In genomic region chr3:179750720-179751328, GRCh38 we compare ENCODE assay signal across 8 cellular contexts.
DNase-seq lines count a peak whose midpoint lies in the region; ATAC-seq and TF ChIP-seq lines count a peak whose summit lies in the region.

No MANE protein-coding gene starts in this region.

- WGBS in heart right ventricle, 2 donors: 56 to 62% methylated on average over 6 of the region's 6 CpGs
- WGBS in hepatocyte (ENCODE audit: low lambda C conversion rate, missing lambda C conversion rate): 69% methylated on average over 6 of the region's 6 CpGs

- no peak overlapping the region for H3K27ac ChIP-seq in heart right ventricle
- H3K27ac ChIP-seq in hepatocyte: no peak overlapping the region

- no peak overlapping the region for H2AFZ ChIP-seq in hepatocyte

- no peak overlapping the region for H3K4me2 ChIP-seq in hepatocyte

- H3K79me2 ChIP-seq in hepatocyte: no peaks in the 10 kb centered on the region

- H3K4me1 ChIP-seq in heart right ventricle: peaks cover 0 to 1% (median 0%) of the 10 kb centered on the region in 9 donors
- H3K4me1 ChIP-seq in hepatocyte (ENCODE audit: insufficient read depth): no peaks in the 10 kb centered on the region

- no peaks in the 10 kb centered on the region for H3K9me2 ChIP-seq in hepatocyte (replicated peaks; ENCODE audit: insufficient read depth)

- H4K20me1 ChIP-seq in hepatocyte (ENCODE audit: insufficient read depth, poor library complexity, severe bottlenecking): no peaks in the 10 kb centered on the region

- H3K27me3 ChIP-seq in heart right ventricle (no peaks in the 10 kb centered on the region), hepatocyte (no peaks in the 10 kb centered on the region)

- peaks cover 0 to 45% (median 6%) of the 10 kb centered on the region in 9 donors for H3K36me3 ChIP-seq in heart right ventricle
- no peaks in the 10 kb centered on the region for H3K36me3 ChIP-seq in hepatocyte (replicated peaks; ENCODE audit: insufficient read depth, low read depth)

- TF ChIP-seq CTCF in heart right ventricle (IDR thresholded peaks at IDR 0.05) (peak in 7 of 9 donors; percentile 16 to 56 (median 43)), hepatocyte (IDR thresholded peaks at IDR 0.05; ENCODE audit: poor library complexity) (peak; percentile 54)

- intact Hi-C loops in heart right ventricle (cut with DNase I) (no loop called here), cardiac septum (cut with DNase I) (no loop called here)

- DNase-seq in heart right ventricle: no peak
- DNase-seq in cardiac septum (ENCODE audit: low spot score): no peak
- DNase-seq in SK-N-DZ (ENCODE audit: low spot score): peak; percentile 38
- DNase-seq in hepatocyte (ENCODE audit: low spot score): peak; percentile 28
- no peak for DNase-seq in DMS114 treated with DMSO at 0.1 percent for 48 hours (lab: John Stamatoyannopoulos, UW; ENCODE audit: unreplicated experiment)

- ATAC-seq in heart right ventricle: peak in 1 of 8 donors; percentile 25
- peak; percentile 75 for ATAC-seq in HG03354 (IDR thresholded peaks at IDR 0.05; ENCODE audit: poor library complexity, severe bottlenecking, unreplicated experiment)
- no peak for ATAC-seq in HG02588 (IDR thresholded peaks at IDR 0.05; ENCODE audit: unreplicated experiment)
- no peak for ATAC-seq in GM18873 (IDR thresholded peaks at IDR 0.05; ENCODE audit: low FRiP score, unreplicated experiment)

- H3K9me3 ChIP-seq in heart right ventricle: no peaks in the 10 kb centered on the region
- H3K9me3 ChIP-seq in hepatocyte (ENCODE audit: low read depth): no peaks in the 10 kb centered on the region

- H3K4me3 ChIP-seq in heart right ventricle (no peak overlapping the region), hepatocyte (no peak overlapping the region)

Comparison
In these comparisons a context has a peak if more than half of its experiments do, and no peak if none do; other contexts are left out.
1. DNase-seq: peak in SK-N-DZ (single experiment) and hepatocyte (single experiment); none in heart right ventricle (0 of 2), cardiac septum (single experiment) and DMS114 treated with DMSO at 0.1 percent for 48 hours (single experiment).